In the genomic region with DNA sequence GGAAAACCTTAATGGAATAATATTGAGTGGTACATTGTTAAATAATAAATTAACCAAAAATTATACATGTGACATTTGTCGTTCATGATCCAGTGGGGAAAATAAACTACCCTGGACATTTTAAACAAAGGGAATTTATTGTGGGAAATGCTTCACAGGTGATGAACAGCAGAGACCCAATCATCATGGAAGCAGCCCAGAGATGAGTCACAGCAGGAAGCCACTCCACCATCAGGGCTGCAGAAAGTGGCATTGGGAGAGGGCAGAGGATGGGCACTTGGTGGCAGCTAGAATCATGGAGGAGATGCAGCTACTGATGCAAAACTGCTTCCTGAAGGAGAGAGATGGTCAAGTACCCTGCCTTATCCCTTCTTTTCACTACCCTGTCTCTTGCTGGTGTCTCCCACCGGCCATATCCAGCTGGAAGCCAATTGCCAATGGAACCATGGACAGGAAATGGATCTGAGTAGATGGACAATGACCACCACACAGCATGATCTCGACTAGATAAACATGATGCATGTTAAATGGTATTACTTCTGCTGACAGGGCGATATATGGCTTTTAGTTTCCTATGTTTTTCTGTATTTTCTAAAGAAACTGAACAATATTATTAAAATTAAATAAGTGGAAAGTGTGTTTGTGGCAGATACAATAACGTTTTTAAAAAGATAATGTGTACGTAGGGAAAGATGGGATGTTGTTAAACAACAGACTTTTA, we compare ENCODE assay signal across 2 cellular contexts.
A peak's percentile ranks its signal among the peaks of the same experiment; 100 is the strongest.
TF ChIP-seq lines count a peak whose summit lies in the region.

No MANE protein-coding gene starts in this region.

TF ChIP-seq in HCT116, 20 proteins besides CTCF, POLR2A, EP300 and RAD21:
- no peak for TF ChIP-seq YY1 (IDR thresholded peaks at IDR 0.05; ENCODE audit: extremely low read depth, insufficient replicate concordance, low read depth, low read length)
- no peak for TF ChIP-seq CEBPB (IDR thresholded peaks at IDR 0.05; ENCODE audit: low read depth)
- TF ChIP-seq EGR1 (IDR thresholded peaks at IDR 0.05; ENCODE audit: low read depth) = no peak
- TF ChIP-seq, protein P1, sequence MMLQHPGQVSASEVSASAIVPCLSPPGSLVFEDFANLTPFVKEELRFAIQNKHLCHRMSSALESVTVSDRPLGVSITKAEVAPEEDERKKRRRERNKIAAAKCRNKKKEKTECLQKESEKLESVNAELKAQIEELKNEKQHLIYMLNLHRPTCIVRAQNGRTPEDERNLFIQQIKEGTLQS (IDR thresholded peaks at IDR 0.05) = no peak
- TF ChIP-seq ELF1 (IDR thresholded peaks at IDR 0.05; ENCODE audit: borderline replicate concordance, low read depth) = no peak
- TF ChIP-seq FOSL1 (IDR thresholded peaks at IDR 0.05; ENCODE audit: low read depth) = no peak
- no peak for TF ChIP-seq EZH2 (IDR thresholded peaks at IDR 0.05)
- TF ChIP-seq ZFX (IDR thresholded peaks at IDR 0.05) = no peak
- TF ChIP-seq, protein P2, sequence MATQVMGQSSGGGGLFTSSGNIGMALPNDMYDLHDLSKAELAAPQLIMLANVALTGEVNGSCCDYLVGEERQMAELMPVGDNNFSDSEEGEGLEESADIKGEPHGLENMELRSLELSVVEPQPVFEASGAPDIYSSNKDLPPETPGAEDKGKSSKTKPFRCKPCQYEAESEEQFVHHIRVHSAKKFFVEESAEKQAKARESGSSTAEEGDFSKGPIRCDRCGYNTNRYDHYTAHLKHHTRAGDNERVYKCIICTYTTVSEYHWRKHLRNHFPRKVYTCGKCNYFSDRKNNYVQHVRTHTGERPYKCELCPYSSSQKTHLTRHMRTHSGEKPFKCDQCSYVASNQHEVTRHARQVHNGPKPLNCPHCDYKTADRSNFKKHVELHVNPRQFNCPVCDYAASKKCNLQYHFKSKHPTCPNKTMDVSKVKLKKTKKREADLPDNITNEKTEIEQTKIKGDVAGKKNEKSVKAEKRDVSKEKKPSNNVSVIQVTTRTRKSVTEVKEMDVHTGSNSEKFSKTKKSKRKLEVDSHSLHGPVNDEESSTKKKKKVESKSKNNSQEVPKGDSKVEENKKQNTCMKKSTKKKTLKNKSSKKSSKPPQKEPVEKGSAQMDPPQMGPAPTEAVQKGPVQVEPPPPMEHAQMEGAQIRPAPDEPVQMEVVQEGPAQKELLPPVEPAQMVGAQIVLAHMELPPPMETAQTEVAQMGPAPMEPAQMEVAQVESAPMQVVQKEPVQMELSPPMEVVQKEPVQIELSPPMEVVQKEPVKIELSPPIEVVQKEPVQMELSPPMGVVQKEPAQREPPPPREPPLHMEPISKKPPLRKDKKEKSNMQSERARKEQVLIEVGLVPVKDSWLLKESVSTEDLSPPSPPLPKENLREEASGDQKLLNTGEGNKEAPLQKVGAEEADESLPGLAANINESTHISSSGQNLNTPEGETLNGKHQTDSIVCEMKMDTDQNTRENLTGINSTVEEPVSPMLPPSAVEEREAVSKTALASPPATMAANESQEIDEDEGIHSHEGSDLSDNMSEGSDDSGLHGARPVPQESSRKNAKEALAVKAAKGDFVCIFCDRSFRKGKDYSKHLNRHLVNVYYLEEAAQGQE (IDR thresholded peaks at IDR 0.05; ENCODE audit: low read depth) = no peak
- no peak for TF ChIP-seq POLR2AphosphoS5 (IDR thresholded peaks at IDR 0.05; ENCODE audit: low read depth, low read length)
- TF ChIP-seq SP1 (IDR thresholded peaks at IDR 0.05; ENCODE audit: low read depth) = no peak

TF ChIP-seq in endothelial cell of umbilical vein, 7 proteins besides CTCF, POLR2A, EP300 and RAD21:
- TF ChIP-seq POLR2AphosphoS5 (IDR thresholded peaks at IDR 0.05; ENCODE audit: insufficient read depth, low read depth, low read length) (no peak), MYC (IDR thresholded peaks at IDR 0.05; ENCODE audit: low read depth, low read length) (no peak), GATA2 (IDR thresholded peaks at IDR 0.05; ENCODE audit: insufficient read depth, insufficient read length, low read depth, low read length) (no peak), MAX (IDR thresholded peaks at IDR 0.05; ENCODE audit: insufficient read depth, insufficient read length) (no peak), EZH2 (IDR thresholded peaks at IDR 0.05; ENCODE audit: borderline replicate concordance, low read depth, low read length, severe bottlenecking) (no peak), FOS (IDR thresholded peaks at IDR 0.05; ENCODE audit: borderline replicate concordance, insufficient read depth, low read length) (peak; percentile 59), JUN (IDR thresholded peaks at IDR 0.05; ENCODE audit: borderline replicate concordance, insufficient read depth, insufficient read length, low read depth) (no peak)
